In genomic region chrX:152830312-152831305, GRCh38 we compare ENCODE assay signal across 8 cellular contexts. TPM values are rescaled to one million over a fixed set of nuclear protein-coding genes. Genes with fewer than 3 reads are reported as not detected.
A peak's percentile ranks its signal among the peaks of the same experiment; 100 is the strongest.
DNase-seq lines count a peak whose midpoint lies in the region; ATAC-seq lines count a peak whose summit lies in the region.

Gene CETN2, minus strand, starts transcription at chrX:152830757. Its CDS starts 47 bp downstream, at chrX:152830710.
Gene NSDHL, plus strand, starts transcription at chrX:152831063. Its CDS starts 15,262 bp downstream, at chrX:152846325.

- peak within 1 kb of the TSS; percentile 49 for H3K27ac ChIP-seq in BLaER1

- peak within 1 kb of the TSS; percentile 92 for H3K27ac Mint-ChIP-seq in dendritic cell treated with granulocyte-macrophage colony-stimulating factor and Interleukin-4, amounts not matched to agents 40 ng/mL and 50 ng/mL, for 4 days

- H3K27me3 ChIP-seq in BLaER1 = peaks cover 75% of the 10 kb centered on the region

- H3K4me1 Mint-ChIP-seq in dendritic cell treated with granulocyte-macrophage colony-stimulating factor and Interleukin-4, amounts not matched to agents 40 ng/mL and 50 ng/mL, for 4 days (ENCODE audit: low read depth) = peaks cover 33% of the 10 kb centered on the region

- peaks cover 23% of the 10 kb centered on the region for H3K4me1 ChIP-seq in BLaER1

- DNase-seq in NCI-H69 (lab: John Stamatoyannopoulos, UW) = peak; percentile 97
- DNase-seq in activated CD4-positive, alpha-beta T cell treated with anti-CD3 and anti-CD28 coated beads, Interleukin-2, amount 50 U/mL, for 1 hour = peak; percentile 91
- DNase-seq in left lobe of liver (ENCODE audit: low spot score) = peak; percentile 96
- peak; percentile 89 for DNase-seq in stimulated activated CD4-positive, alpha-beta T cell treated with anti-CD3 and anti-CD28 coated beads, Interleukin-2, amount 100 ng/mL, for 4 hours (ENCODE audit: low read depth)

- H3K36me3 ChIP-seq in BLaER1 = peaks cover 14% of the 10 kb centered on the region; the same call in 1 of the 2 replicates

- peaks cover 32% of the 10 kb centered on the region; the same call in 1 of the 2 replicates for H4K20me1 ChIP-seq in BLaER1

- peak within 1 kb of the TSS; percentile 74 for H3K4me3 ChIP-seq in BLaER1

- peak within 1 kb of the TSS; percentile 83 for H3K9ac ChIP-seq in BLaER1

- peak within 1 kb of the TSS; percentile 86 for H3K4me2 ChIP-seq in BLaER1

- H3K9me3 ChIP-seq in BLaER1 = no peaks in the 10 kb centered on the region

- peak within 1 kb of the TSS; percentile 89 for H3K4me3 Mint-ChIP-seq in dendritic cell treated with granulocyte-macrophage colony-stimulating factor and Interleukin-4, amounts not matched to agents 40 ng/mL and 50 ng/mL, for 4 days

- peaks cover 47% of the 10 kb centered on the region for H3K36me3 Mint-ChIP-seq in dendritic cell treated with granulocyte-macrophage colony-stimulating factor and Interleukin-4, amounts not matched to agents 40 ng/mL and 50 ng/mL, for 4 days (ENCODE audit: low read depth)

- H3K9me3 Mint-ChIP-seq in dendritic cell treated with granulocyte-macrophage colony-stimulating factor and Interleukin-4, amounts not matched to agents 40 ng/mL and 50 ng/mL, for 4 days = no peaks in the 10 kb centered on the region

- peak; percentile 98 for ATAC-seq in GM19328 (IDR thresholded peaks at IDR 0.05; ENCODE audit: unreplicated experiment)
- ATAC-seq in HG03520 (IDR thresholded peaks at IDR 0.05; ENCODE audit: unreplicated experiment) = peak; percentile 97
- ATAC-seq in left lobe of liver = peak; percentile 93

- intact Hi-C loops in dendritic cell treated with granulocyte-macrophage colony-stimulating factor and Interleukin-4, amounts not matched to agents 40 ng/mL and 50 ng/mL, for 4 days (cut with micrococcal nuclease) = loop anchor here (10.0 kb wide), 1 partner anchor 84 kb away; no protein-coding TSS in a partner anchor

- H3K27me3 Mint-ChIP-seq in dendritic cell treated with granulocyte-macrophage colony-stimulating factor and Interleukin-4, amounts not matched to agents 40 ng/mL and 50 ng/mL, for 4 days = no peaks in the 10 kb centered on the region

RNA-seq across cellular contexts. Expression of gene CETN2, which starts in this region (rescaled TPM):
- 12.2 TPM for total RNA-seq in left lobe of liver

RNA-seq across cellular contexts. Expression of gene NSDHL, which starts in this region (rescaled TPM):
- total RNA-seq in left lobe of liver = 22.0 TPM

Comparison
In these comparisons a context has a peak if more than half of its experiments do, and no peak if none do; other contexts are left out.
1. Peak in every context shown above with its lines: DNase-seq, ATAC-seq, H3K4me3 ChIP-seq and H3K27ac ChIP-seq.